21 cellular contexts compared by ENCODE assay signal in the genomic region with DNA sequence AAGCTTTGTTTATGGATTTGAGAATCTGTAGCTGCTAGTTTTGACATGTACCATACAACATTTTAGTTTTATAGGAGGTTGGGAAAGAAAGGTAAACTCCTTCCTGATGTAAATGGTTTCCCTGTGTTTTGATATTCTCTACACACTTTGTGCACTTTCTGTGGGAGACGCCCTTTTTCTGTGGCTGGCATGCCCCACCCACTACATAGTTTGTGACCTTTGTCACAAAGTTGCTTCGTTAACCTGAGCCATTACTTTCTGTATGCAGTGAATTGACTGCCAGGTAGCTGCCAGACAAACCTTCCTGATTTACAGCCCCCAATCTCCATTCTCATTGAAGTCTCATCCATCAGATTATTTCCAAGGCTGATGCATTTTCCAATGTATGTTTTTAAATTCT.
A peak's percentile ranks its signal among the peaks of the same experiment; 100 is the strongest.
DNase-seq lines count a peak whose midpoint lies in the region; ATAC-seq and TF ChIP-seq lines count a peak whose summit lies in the region.
"Had no signal": no experiment of that assay in that cellular context is flagged by ENCODE, and none has a peak within 500 bp of the region (broad histone marks: within the 10 kb centered on the region; RNA-seq: fewer than 3 reads in every experiment).

No MANE protein-coding gene starts in this region.

- no peak overlapping the region for H3K18ac ChIP-seq in neuronal stem cell (ENCODE audit: low read length)

- H2AK5ac ChIP-seq in neuronal stem cell (ENCODE audit: low read depth, low read length): no peak overlapping the region

- no peaks in the 10 kb centered on the region for H3K9me3 Mint-ChIP-seq in naive thymus-derived CD4-positive, alpha-beta T cell
- H3K9me3 Mint-ChIP-seq: activated naive CD8-positive, alpha-beta T cell treated with anti-CD3 and anti-CD28 coated beads, Interleukin-2, amount 10 ng/mL, durations not matched to agents 7 days and 5 days; memory B cell; nephron progenitor cell had no signal

- H3K79me2 ChIP-seq in KMS-11 (ENCODE audit: insufficient read depth, low read depth): no peaks in the 10 kb centered on the region

- H3K9ac ChIP-seq in KMS-11 (no peak overlapping the region), neuronal stem cell (ENCODE audit: low read depth, low read length, poor library complexity) (no peak overlapping the region)
- H3K9ac ChIP-seq: BLaER1 treated with 17β-estradiol and CSF1 and Interleukin-3, amounts not matched to agents 10 nM and 100 nM had no signal

- H3K4ac ChIP-seq in neuronal stem cell (ENCODE audit: low read length): no peak overlapping the region

- H3K23ac ChIP-seq in neuronal stem cell (ENCODE audit: low read depth, low read length, poor library complexity): no peak overlapping the region

- H3K27ac ChIP-seq in KMS-11: peak overlapping the region; percentile 8; the same call in 1 of the 2 replicates
- no peak overlapping the region for H3K27ac ChIP-seq in naive thymus-derived CD4-positive, alpha-beta T cell (ENCODE audit: low read depth, low read length)
- H3K27ac ChIP-seq in neuronal stem cell (replicated peaks; ENCODE audit: low read length): no peak overlapping the region
- H3K27ac ChIP-seq: BLaER1 treated with 17β-estradiol and CSF1 and Interleukin-3, amounts not matched to agents 10 nM and 100 nM; body of pancreas; prostate gland had no signal

- intact Hi-C loops in naive thymus-derived CD4-positive, alpha-beta T cell (cut with micrococcal nuclease): no loop called here

- H2BK12ac ChIP-seq in neuronal stem cell (ENCODE audit: low read length): no peak overlapping the region

- H3K4me3 ChIP-seq in KMS-11 (IDR thresholded peaks at IDR 0.05; ENCODE audit: insufficient read depth, low read depth, low read length): no peak overlapping the region
- H3K4me3 ChIP-seq in naive thymus-derived CD4-positive, alpha-beta T cell (ENCODE audit: low read length): no peak overlapping the region
- no peak overlapping the region for H3K4me3 ChIP-seq in neuronal stem cell (ENCODE audit: low read length in 2 of 2)
- H3K4me3 ChIP-seq: BLaER1 treated with 17β-estradiol and CSF1 and Interleukin-3, amounts not matched to agents 10 nM and 100 nM; body of pancreas; prostate gland had no signal

- WGBS in neuronal stem cell (ENCODE audit: extremely low coverage in 2 of 2, insufficient read length in 2 of 2, insufficient replicate concordance in 1 of 2), 2 donors: no CpG with 5 or more reads among the region's 2 CpGs

- H3K9me3 ChIP-seq in naive thymus-derived CD4-positive, alpha-beta T cell (ENCODE audit: control insufficient read depth in 2 of 3, low read length in 3 of 3): no peaks in the 10 kb centered on the region
- no peaks in the 10 kb centered on the region for H3K9me3 ChIP-seq in neuronal stem cell (replicated peaks in 1 of 2; ENCODE audit: control insufficient read depth in 2 of 2, insufficient read depth in 1 of 2, low read depth in 1 of 2, low read length in 2 of 2)
- H3K9me3 ChIP-seq: BLaER1 treated with 17β-estradiol and CSF1 and Interleukin-3, amounts not matched to agents 10 nM and 100 nM; body of pancreas; prostate gland had no signal

- H2BK15ac ChIP-seq in neuronal stem cell (ENCODE audit: low read length): no peak overlapping the region

- ATAC-seq in naive thymus-derived CD4-positive, alpha-beta T cell: peak; percentile 37
- ATAC-seq in GM18907 (IDR thresholded peaks at IDR 0.05; ENCODE audit: unreplicated experiment): no peak
- ATAC-seq: activated CD4-positive, CD25-positive, alpha-beta regulatory T cell treated with anti-CD3 and anti-CD28 coated beads, Interleukin-2, amount 50 U/mL, for 24 hours; body of pancreas had no signal

- no peaks in the 10 kb centered on the region for H4K20me1 ChIP-seq in KMS-11 (ENCODE audit: insufficient read depth)

- no peak overlapping the region for H2BK120ac ChIP-seq in neuronal stem cell (ENCODE audit: low read depth, low read length)

- H3K27me3 Mint-ChIP-seq in naive thymus-derived CD4-positive, alpha-beta T cell: no peaks in the 10 kb centered on the region
- H3K27me3 Mint-ChIP-seq: activated naive CD8-positive, alpha-beta T cell treated with anti-CD3 and anti-CD28 coated beads, Interleukin-2, amount 10 ng/mL, durations not matched to agents 7 days and 5 days; memory B cell had no signal

- H3K4me1 ChIP-seq in KMS-11 (ENCODE audit: low read depth, poor library complexity, severe bottlenecking) (peaks cover 43% of the 10 kb centered on the region), neuronal stem cell (ENCODE audit: control insufficient read depth in 2 of 2, insufficient read depth in 1 of 2, low read depth in 1 of 2, low read length in 2 of 2) (peaks cover 3 to 12% of the 10 kb centered on the region in 2 donors)
- H3K4me1 ChIP-seq in naive thymus-derived CD4-positive, alpha-beta T cell (ENCODE audit: control insufficient read depth in 2 of 2, insufficient read depth in 2 of 2, low read length in 2 of 2): no peaks in the 10 kb centered on the region
- H3K4me1 ChIP-seq: body of pancreas, prostate gland had no signal

- peak overlapping the region in 3 of 9 donors; percentile 14 to 51 (median 32) for H3K27ac Mint-ChIP-seq in naive thymus-derived CD4-positive, alpha-beta T cell
- H3K27ac Mint-ChIP-seq: activated naive CD8-positive, alpha-beta T cell treated with anti-CD3 and anti-CD28 coated beads, Interleukin-2, amount 10 ng/mL, durations not matched to agents 7 days and 5 days; memory B cell; nephron progenitor cell had no signal

- H3K4me2 ChIP-seq in KMS-11 (peak overlapping the region; percentile 74), neuronal stem cell (ENCODE audit: insufficient read depth, low read length, poor library complexity, severe bottlenecking) (no peak overlapping the region)
- H3K4me2 ChIP-seq: BLaER1 treated with 17β-estradiol and CSF1 and Interleukin-3, amounts not matched to agents 10 nM and 100 nM had no signal

- H3K36me3 ChIP-seq in KMS-11 (ENCODE audit: insufficient read depth) (no peaks in the 10 kb centered on the region), neuronal stem cell (replicated peaks in 1 of 2; ENCODE audit: control insufficient read depth in 2 of 2, insufficient read depth in 2 of 2, low read length in 2 of 2) (peaks cover 11 to 80% of the 10 kb centered on the region in 2 donors)
- no peaks in the 10 kb centered on the region for H3K36me3 ChIP-seq in naive thymus-derived CD4-positive, alpha-beta T cell (ENCODE audit: control insufficient read depth in 2 of 3, insufficient read depth in 3 of 3, low read length in 3 of 3)
- H3K36me3 ChIP-seq: prostate gland had no signal

- POLR2A ChIA-PET in naive thymus-derived CD4-positive, alpha-beta T cell (lab: Charles Lee): interaction anchor here (1.0 kb wide), 1 partner anchor 113 kb away, joined by 4 read pairs; the partner anchor contains the start of gene ERBIN

- TF ChIP-seq CTCF in KMS-11 (conservative IDR thresholded peaks at IDR 0.05; ENCODE audit: low read depth, low read length): no peak

- H2AFZ ChIP-seq in KMS-11 (ENCODE audit: low read depth) (no peak overlapping the region), neuronal stem cell (ENCODE audit: low read length) (no peak overlapping the region)

- H3K4me3 Mint-ChIP-seq in naive thymus-derived CD4-positive, alpha-beta T cell: peak overlapping the region in 5 of 10 donors; percentile 12 to 46 (median 36)
- H3K4me3 Mint-ChIP-seq: activated naive CD8-positive, alpha-beta T cell treated with anti-CD3 and anti-CD28 coated beads, Interleukin-2, amount 10 ng/mL, durations not matched to agents 7 days and 5 days; memory B cell; nephron progenitor cell had no signal

- CTCF ChIA-PET in naive thymus-derived CD4-positive, alpha-beta T cell (lab: Charles Lee): no interaction called here

- no peaks in the 10 kb centered on the region for H3K79me1 ChIP-seq in neuronal stem cell (ENCODE audit: low read depth, low read length)

- no peak overlapping the region for H3K14ac ChIP-seq in neuronal stem cell (ENCODE audit: low read length)

- DNase-seq in activated effector memory CD4-positive, alpha-beta T cell treated with anti-CD3 and anti-CD28 coated beads, Interleukin-2, amount 50 U/mL, for 16 hours: peak; percentile 66
- no peak for DNase-seq in activated effector memory CD4-positive, alpha-beta T cell treated with Interleukin-2 at 50 U/mL for 16 hours
- DNase-seq in central memory CD4-positive, alpha-beta T cell: peak; percentile 4
- peak in 1 of 9 donors; percentile 11 for DNase-seq in naive thymus-derived CD4-positive, alpha-beta T cell
- DNase-seq in NCI-H2107 (lab: John Stamatoyannopoulos, UW): no peak
- no peak for DNase-seq in neuronal stem cell (ENCODE audit: low spot score)
- DNase-seq: activated naive CD8-positive, alpha-beta T cell treated with anti-CD3 and anti-CD28 coated beads, Interleukin-2, amount 10 ng/mL, durations not matched to agents 7 days and 5 days; body of pancreas; DMS 273 treated with DMSO at 0.1 percent for 48 hours; foreskin fibroblast; hippocampal formation; NCI-H1694 treated with DMSO at 0.1 percent for 48 hours; NCI-H345; nephron progenitor cell; T1000 had no signal

- H3K27me3 ChIP-seq in KMS-11 (ENCODE audit: insufficient read depth, low read depth) (no peaks in the 10 kb centered on the region), neuronal stem cell (ENCODE audit: control insufficient read depth in 3 of 3, insufficient read depth in 3 of 3, low read depth in 1 of 3, low read length in 3 of 3) (no peaks in the 10 kb centered on the region)
- H3K27me3 ChIP-seq in naive thymus-derived CD4-positive, alpha-beta T cell (ENCODE audit: control insufficient read depth in 2 of 2, insufficient read depth in 2 of 2, low read length in 2 of 2): no peaks in the 10 kb centered on the region
- H3K27me3 ChIP-seq: BLaER1 treated with 17β-estradiol and CSF1 and Interleukin-3, amounts not matched to agents 10 nM and 100 nM; body of pancreas had no signal

- peaks cover 0 to 33% (median 27%) of the 10 kb centered on the region in 5 donors for H3K36me3 Mint-ChIP-seq in naive thymus-derived CD4-positive, alpha-beta T cell

- H2BK5ac ChIP-seq in neuronal stem cell (ENCODE audit: low read length): no peak overlapping the region

- H4K91ac ChIP-seq in neuronal stem cell (ENCODE audit: low read depth, low read length, poor library complexity): no peak overlapping the region

- no peak overlapping the region for H4K8ac ChIP-seq in neuronal stem cell (ENCODE audit: low read depth, low read length)

- H3K4me1 Mint-ChIP-seq in naive thymus-derived CD4-positive, alpha-beta T cell: peaks cover 0 to 18% (median 11%) of the 10 kb centered on the region in 7 donors

Comparison
In these comparisons a context has a peak if more than half of its experiments do, and no peak if none do; other contexts are left out.
1. DNase-seq: peak in activated effector memory CD4-positive, alpha-beta T cell treated with anti-CD3 and anti-CD28 coated beads, Interleukin-2, amount 50 U/mL, for 16 hours (single experiment) and central memory CD4-positive, alpha-beta T cell (single experiment); none in activated effector memory CD4-positive, alpha-beta T cell treated with Interleukin-2 at 50 U/mL for 16 hours (single experiment), NCI-H2107 (single experiment) and neuronal stem cell (single experiment).